10 cellular contexts compared by ENCODE assay signal in genomic region chr1:93904228-93904627, GRCh38. TPM values are rescaled to one million over a fixed set of nuclear protein-coding genes. Genes with fewer than 3 reads are reported as not detected.
DNase-seq lines count a peak whose midpoint lies in the region; ATAC-seq and TF ChIP-seq lines count a peak whose summit lies in the region.
"Had no signal": no experiment of that assay in that cellular context is flagged by ENCODE, and none has a peak within 500 bp of the region (broad histone marks: within the 10 kb centered on the region; RNA-seq: fewer than 3 reads in every experiment).

No MANE protein-coding gene starts in this region.

- H3K9me3 ChIP-seq in CD4-positive, alpha-beta memory T cell (ENCODE audit: control insufficient read depth in 1 of 2, low read length in 2 of 2): no peaks in the 10 kb centered on the region
- H3K9me3 ChIP-seq: psoas muscle had no signal

- POLR2A ChIA-PET in CD4-positive, alpha-beta memory T cell (lab: Charles Lee; ENCODE audit: partially characterized antibody): interaction anchor here (0.7 to 1.5 kb wide), 4 partner anchors 25 to 1169 kb away, joined by 3 to 11 read pairs (median 6); partner anchors contain the start of gene DNTTIP2

- peak overlapping the region; percentile 26 to 90 (median 75) for H3K27ac Mint-ChIP-seq in CD4-positive, alpha-beta memory T cell
- peak overlapping the region; percentile 41 for H3K27ac Mint-ChIP-seq in T-helper 1 cell treated with Interleukin-12 subunit alpha and Interleukin-12 subunit beta and Interleukin-4 antibody, amounts not matched to agents 30 μg/mL and 1 μg/mL, for 36 hours

- peaks cover 32 to 42% (median 36%) of the 10 kb centered on the region in 4 donors for H3K4me1 Mint-ChIP-seq in CD4-positive, alpha-beta memory T cell
- peaks cover 33% of the 10 kb centered on the region for H3K4me1 Mint-ChIP-seq in T-helper 1 cell treated with Interleukin-12 subunit alpha and Interleukin-12 subunit beta and Interleukin-4 antibody, amounts not matched to agents 30 μg/mL and 1 μg/mL, for 36 hours (ENCODE audit: low read depth)

- no peaks in the 10 kb centered on the region for H3K27me3 ChIP-seq in CD4-positive, alpha-beta memory T cell (ENCODE audit: insufficient read depth, low read length)
- no peaks in the 10 kb centered on the region for H3K27me3 ChIP-seq in HL-60 (ENCODE audit: insufficient read depth, poor library complexity, severe bottlenecking)

- ATAC-seq in left colon (peak; percentile 41), HG02981 (IDR thresholded peaks at IDR 0.05; ENCODE audit: unreplicated experiment) (no peak), Right ventricle myocardium inferior (no peak)
- ATAC-seq: psoas muscle had no signal

- no peaks in the 10 kb centered on the region for H3K9me3 Mint-ChIP-seq in CD4-positive, alpha-beta memory T cell
- H3K9me3 Mint-ChIP-seq in T-helper 1 cell treated with Interleukin-12 subunit alpha and Interleukin-12 subunit beta and Interleukin-4 antibody, amounts not matched to agents 30 μg/mL and 1 μg/mL, for 36 hours: no peaks in the 10 kb centered on the region

- H3K4me3 ChIP-seq in CD4-positive, alpha-beta memory T cell (ENCODE audit: low read length in 2 of 2): no peak overlapping the region
- H3K4me3 ChIP-seq in HL-60 (replicated peaks; ENCODE audit: insufficient read depth, low read length): no peak overlapping the region
- H3K4me3 ChIP-seq: psoas muscle had no signal

- peaks cover 15 to 16% of the 10 kb centered on the region in 2 donors for H3K36me3 Mint-ChIP-seq in CD4-positive, alpha-beta memory T cell
- peaks cover 17% of the 10 kb centered on the region for H3K36me3 Mint-ChIP-seq in T-helper 1 cell treated with Interleukin-12 subunit alpha and Interleukin-12 subunit beta and Interleukin-4 antibody, amounts not matched to agents 30 μg/mL and 1 μg/mL, for 36 hours (ENCODE audit: low read depth)

- CTCF ChIA-PET in CD4-positive, alpha-beta memory T cell (lab: Charles Lee; ENCODE audit: partially characterized antibody): interaction anchor here (0.9 to 1.0 kb wide), 2 partner anchors 58 to 60 kb away, joined by 3 to 4 read pairs; no protein-coding TSS in a partner anchor

- no peaks in the 10 kb centered on the region for H3K27me3 Mint-ChIP-seq in CD4-positive, alpha-beta memory T cell
- H3K27me3 Mint-ChIP-seq in T-helper 1 cell treated with Interleukin-12 subunit alpha and Interleukin-12 subunit beta and Interleukin-4 antibody, amounts not matched to agents 30 μg/mL and 1 μg/mL, for 36 hours (ENCODE audit: low read depth): no peaks in the 10 kb centered on the region

- H3K4me3 Mint-ChIP-seq in CD4-positive, alpha-beta memory T cell: peak overlapping the region; percentile 27 to 78 (median 67)
- no peak overlapping the region for H3K4me3 Mint-ChIP-seq in T-helper 1 cell treated with Interleukin-12 subunit alpha and Interleukin-12 subunit beta and Interleukin-4 antibody, amounts not matched to agents 30 μg/mL and 1 μg/mL, for 36 hours

- peak overlapping the region; percentile 47 for H3K27ac ChIP-seq in CD4-positive, alpha-beta memory T cell (ENCODE audit: low read depth, low read length)
- H3K27ac ChIP-seq in HL-60 (replicated peaks): peak overlapping the region; percentile 18
- H3K27ac ChIP-seq: psoas muscle had no signal

- intact Hi-C loops in CD4-positive, alpha-beta memory T cell (cut with micrococcal nuclease): loop anchor here (10.0 kb wide), 1 partner anchor 719 kb away; the partner anchor contains the start of genes CCDC18 and TMED5
- intact Hi-C loops in left colon (cut with DNase I, micrococcal nuclease) (no loop called here), Right ventricle myocardium inferior (cut with DNase I) (no loop called here)

- peaks cover 10% of the 10 kb centered on the region for H3K36me3 ChIP-seq in CD4-positive, alpha-beta memory T cell (ENCODE audit: insufficient read depth, low read length)

- TF ChIP-seq CTCF in HL-60 (IDR thresholded peaks at IDR 0.05; ENCODE audit: insufficient read depth, low read length): no peak

- peak in 4 of 5 donors; percentile 14 to 31 (median 18) for DNase-seq in CD4-positive, alpha-beta memory T cell
- DNase-seq in HL-60 (ENCODE audit: low read depth in 1 of 2, low spot score in 1 of 2) (peak in 1 of 2 experiments; percentile 51), left colon (no peak), COLO668 (lab: John Stamatoyannopoulos, UW; ENCODE audit: unreplicated experiment) (no peak), NCI-H1694 treated with DMSO at 0.1 percent for 48 hours (lab: John Stamatoyannopoulos, UW) (no peak), Right ventricle myocardium inferior (ENCODE audit: missing footprints) (no peak)
- DNase-seq: DMS 273 treated with DMSO at 0.1 percent for 48 hours, psoas muscle had no signal

- peaks cover 41% of the 10 kb centered on the region for H3K4me1 ChIP-seq in CD4-positive, alpha-beta memory T cell (ENCODE audit: insufficient read depth, low read length)

RNA-seq across cellular contexts. Expression of gene GCLM, which starts 5.0 kb away (rescaled TPM):
- 10 to 100 TPM; 22.0 to 26.8 TPM for total RNA-seq in CD4-positive, alpha-beta memory T cell
- polyA plus RNA-seq in CD4-positive, alpha-beta memory T cell: 10 to 100 TPM; 11.4 to 32.8 TPM
- total RNA-seq in left colon (10 to 100 TPM; 13.5 to 14.0 TPM), Right ventricle myocardium inferior (9.4 TPM)

RNA-seq across cellular contexts. Expression of gene DNTTIP2, which starts 25.2 kb away (rescaled TPM):
- 10 to 100 TPM; 71.4 to 75.4 TPM for total RNA-seq in CD4-positive, alpha-beta memory T cell
- polyA plus RNA-seq in CD4-positive, alpha-beta memory T cell: 10 to 100 TPM; 52.5 to 86.5 TPM
- total RNA-seq in left colon (10 to 100 TPM; 30.7 to 33.3 TPM), Right ventricle myocardium inferior (34.8 TPM)

Comparison
In these comparisons a context has a peak if more than half of its experiments do, and no peak if none do; other contexts are left out.
1. DNase-seq: peak in CD4-positive, alpha-beta memory T cell (4 of 5); none in left colon (0 of 2), COLO668 (single experiment), NCI-H1694 treated with DMSO at 0.1 percent for 48 hours (single experiment) and Right ventricle myocardium inferior (single experiment).